8 cellular contexts compared by ENCODE assay signal in genomic region chr17:48626470-48627241, GRCh38. TPM values are rescaled to one million over a fixed set of nuclear protein-coding genes. Genes with fewer than 3 reads are reported as not detected.
DNase-seq lines count a peak whose midpoint lies in the region; ATAC-seq lines count a peak whose summit lies in the region.

No MANE protein-coding gene starts in this region.

- H3K27me3 Mint-ChIP-seq in activated naive CD4-positive, alpha-beta T cell treated with anti-CD3 and anti-CD28 coated beads for 36 hours (ENCODE audit: low read depth) = peaks cover 70% of the 10 kb centered on the region
- H3K27me3 Mint-ChIP-seq in naive thymus-derived CD4-positive, alpha-beta T cell = peaks cover 80 to 92% (median 84%) of the 10 kb centered on the region in 5 donors

- H3K9me3 ChIP-seq in naive thymus-derived CD4-positive, alpha-beta T cell (ENCODE audit: control insufficient read depth in 2 of 3, low read length in 3 of 3) = no peaks in the 10 kb centered on the region

- H3K4me1 ChIP-seq in naive thymus-derived CD4-positive, alpha-beta T cell (ENCODE audit: control insufficient read depth in 2 of 2, insufficient read depth in 2 of 2, low read length in 2 of 2) = peaks cover 15 to 16% of the 10 kb centered on the region in 2 donors

- H3K9me3 Mint-ChIP-seq in activated naive CD4-positive, alpha-beta T cell treated with anti-CD3 and anti-CD28 coated beads for 36 hours = no peaks in the 10 kb centered on the region
- H3K9me3 Mint-ChIP-seq in naive thymus-derived CD4-positive, alpha-beta T cell = peaks cover 0 to 1% (median 0%) of the 10 kb centered on the region in 11 donors

- peak overlapping the region; percentile 33 for H3K4me3 ChIP-seq in naive thymus-derived CD4-positive, alpha-beta T cell (ENCODE audit: low read length)

- CTCF ChIA-PET in activated naive CD4-positive, alpha-beta T cell treated with anti-CD3 and anti-CD28 coated beads for 36 hours (lab: Charles Lee) = interaction anchor here (0.6 to 3.5 kb wide), 7 partner anchors 9 to 600 kb away, joined by 3 to 29 read pairs (median 3); no protein-coding TSS in a partner anchor
- CTCF ChIA-PET in naive thymus-derived CD4-positive, alpha-beta T cell (lab: Charles Lee) = no interaction called here

- H3K36me3 Mint-ChIP-seq in activated naive CD4-positive, alpha-beta T cell treated with anti-CD3 and anti-CD28 coated beads for 36 hours (ENCODE audit: low read depth) = no peaks in the 10 kb centered on the region
- peaks cover 0 to 1% (median 0%) of the 10 kb centered on the region in 5 donors for H3K36me3 Mint-ChIP-seq in naive thymus-derived CD4-positive, alpha-beta T cell

- peaks cover 7% of the 10 kb centered on the region for H3K4me1 Mint-ChIP-seq in activated naive CD4-positive, alpha-beta T cell treated with anti-CD3 and anti-CD28 coated beads for 36 hours (ENCODE audit: low read depth)
- peaks cover 13 to 18% (median 14%) of the 10 kb centered on the region in 7 donors for H3K4me1 Mint-ChIP-seq in naive thymus-derived CD4-positive, alpha-beta T cell

- POLR2A ChIA-PET in naive thymus-derived CD4-positive, alpha-beta T cell (lab: Charles Lee) = no interaction called here

- no peaks in the 10 kb centered on the region for H3K36me3 ChIP-seq in naive thymus-derived CD4-positive, alpha-beta T cell (ENCODE audit: control insufficient read depth in 2 of 3, insufficient read depth in 3 of 3, low read length in 3 of 3)

- DNase-seq in ELF-1 (ENCODE audit: low read depth, low spot score) = peak; percentile 56
- DNase-seq in NCI-H2227 treated with DMSO at 0.1 percent for 48 hours (lab: John Stamatoyannopoulos, UW) = peak; percentile 48
- DNase-seq in activated naive CD4-positive, alpha-beta T cell treated with anti-CD3 and anti-CD28 coated beads for 36 hours = peak; percentile 73
- DNase-seq in naive thymus-derived CD4-positive, alpha-beta T cell = peak in 1 of 9 donors; percentile 36
- no peak for DNase-seq in Ammon's horn (ENCODE audit: low spot score)
- DNase-seq in anterior cingulate cortex (lab: John Stamatoyannopoulos, UW) = no peak

- peak; percentile 68 for ATAC-seq in naive thymus-derived CD4-positive, alpha-beta T cell
- ATAC-seq in GM21367 (IDR thresholded peaks at IDR 0.05; ENCODE audit: unreplicated experiment) = no peak
- ATAC-seq in HG03135 (IDR thresholded peaks at IDR 0.05; ENCODE audit: unreplicated experiment) = no peak

- intact Hi-C loops in activated naive CD4-positive, alpha-beta T cell treated with anti-CD3 and anti-CD28 coated beads for 36 hours (cut with micrococcal nuclease) = loop anchor here (1.0 kb wide), 2 partner anchors 9 to 13 kb away; no protein-coding TSS in a partner anchor
- intact Hi-C loops in naive thymus-derived CD4-positive, alpha-beta T cell (cut with micrococcal nuclease) = loop anchor here in 1 of 2 donors (5.0 kb wide), 1 partner anchor 121 kb away; no protein-coding TSS in a partner anchor

- peak overlapping the region; percentile 73 for H3K27ac Mint-ChIP-seq in activated naive CD4-positive, alpha-beta T cell treated with anti-CD3 and anti-CD28 coated beads for 36 hours
- H3K27ac Mint-ChIP-seq in naive thymus-derived CD4-positive, alpha-beta T cell = peak overlapping the region in 2 of 9 donors; percentile 65 to 81

- peaks cover 32 to 44% of the 10 kb centered on the region in 2 donors for H3K27me3 ChIP-seq in naive thymus-derived CD4-positive, alpha-beta T cell (ENCODE audit: control insufficient read depth in 2 of 2, insufficient read depth in 2 of 2, low read length in 2 of 2)

- peak overlapping the region; percentile 86 for H3K4me3 Mint-ChIP-seq in activated naive CD4-positive, alpha-beta T cell treated with anti-CD3 and anti-CD28 coated beads for 36 hours
- peak overlapping the region; percentile 59 to 90 (median 82) for H3K4me3 Mint-ChIP-seq in naive thymus-derived CD4-positive, alpha-beta T cell

- H3K27ac ChIP-seq in naive thymus-derived CD4-positive, alpha-beta T cell (ENCODE audit: low read depth, low read length) = no peak overlapping the region

RNA-seq across cellular contexts. Expression of gene HOXB9, which starts 0.5 kb away (rescaled TPM):
- 1 to 10 TPM; 6.7 to 6.9 TPM for total RNA-seq in activated naive CD4-positive, alpha-beta T cell treated with anti-CD3 and anti-CD28 coated beads for 36 hours
- total RNA-seq in naive thymus-derived CD4-positive, alpha-beta T cell = under 1 TPM in 3 of 5 experiments, not detected in 2; 0.12 to 0.24 (median 0.16) TPM
- not detected for polyA plus RNA-seq in naive thymus-derived CD4-positive, alpha-beta T cell

RNA-seq across cellular contexts. Expression of gene HOXB8, which starts 11.6 kb away (rescaled TPM):
- not detected for total RNA-seq in activated naive CD4-positive, alpha-beta T cell treated with anti-CD3 and anti-CD28 coated beads for 36 hours
- not detected for total RNA-seq in naive thymus-derived CD4-positive, alpha-beta T cell
- not detected for polyA plus RNA-seq in naive thymus-derived CD4-positive, alpha-beta T cell

RNA-seq across cellular contexts. Expression of gene HOXB7, which starts 15.8 kb away (rescaled TPM):
- under 1 TPM in 1 of 2 experiments, not detected in 1; 0.29 TPM for total RNA-seq in activated naive CD4-positive, alpha-beta T cell treated with anti-CD3 and anti-CD28 coated beads for 36 hours
- total RNA-seq in naive thymus-derived CD4-positive, alpha-beta T cell = under 1 TPM in 1 of 5 experiments, not detected in 4; 0.31 TPM
- polyA plus RNA-seq in naive thymus-derived CD4-positive, alpha-beta T cell = not detected

RNA-seq across cellular contexts. Expression of gene HOXB6, which starts 21.9 kb away (rescaled TPM):
- total RNA-seq in activated naive CD4-positive, alpha-beta T cell treated with anti-CD3 and anti-CD28 coated beads for 36 hours = not detected
- under 1 TPM in 1 of 5 experiments, not detected in 4; 0.34 TPM for total RNA-seq in naive thymus-derived CD4-positive, alpha-beta T cell
- not detected for polyA plus RNA-seq in naive thymus-derived CD4-positive, alpha-beta T cell

RNA-seq across cellular contexts. Expression of gene HOXB5, which starts 33.1 kb away (rescaled TPM):
- not detected for total RNA-seq in activated naive CD4-positive, alpha-beta T cell treated with anti-CD3 and anti-CD28 coated beads for 36 hours
- total RNA-seq in naive thymus-derived CD4-positive, alpha-beta T cell = not detected
- not detected for polyA plus RNA-seq in naive thymus-derived CD4-positive, alpha-beta T cell

Comparison
In these comparisons a context has a peak if more than half of its experiments do, and no peak if none do; other contexts are left out.
1. DNase-seq: peak in ELF-1 (single experiment), NCI-H2227 treated with DMSO at 0.1 percent for 48 hours (single experiment) and activated naive CD4-positive, alpha-beta T cell treated with anti-CD3 and anti-CD28 coated beads for 36 hours (single experiment); none in Ammon's horn (single experiment) and anterior cingulate cortex (0 of 58).
2. RNA of gene HOXB9, which starts 0.5 kb away (total RNA-seq): 6.7 to 6.9 TPM in activated naive CD4-positive, alpha-beta T cell treated with anti-CD3 and anti-CD28 coated beads for 36 hours; 0.12 to 0.24 TPM in naive thymus-derived CD4-positive, alpha-beta T cell; every median in the first group is over 4 times any median in the second.